ENCODE assay signal across 25 cellular contexts in genomic region chr7:148953676-148954075, GRCh38.
"Had no signal": no experiment of that assay in that cellular context is flagged by ENCODE, and none has a peak within 500 bp of the region (broad histone marks: within the 10 kb centered on the region; RNA-seq: fewer than 3 reads in every experiment).

No MANE protein-coding gene starts in this region.

- H3K9me3 ChIP-seq: pancreas, psoas muscle, right lobe of liver, sigmoid colon, stomach, thoracic aorta, thyroid gland, tibial nerve, upper lobe of left lung, vagina had no signal

- FAIRE-seq: pancreas, small intestine, urothelium cell line had no signal

- H3K27me3 ChIP-seq: pancreas, right lobe of liver, sigmoid colon, stomach, thyroid gland, tibial nerve, upper lobe of left lung, vagina had no signal

- H3K4me3 ChIP-seq: pancreas, psoas muscle, right lobe of liver, sigmoid colon, stomach, thoracic aorta, thyroid gland, tibial nerve, upper lobe of left lung, vagina had no signal

- H3K36me3 ChIP-seq: pancreas, right lobe of liver, sigmoid colon, stomach, thoracic aorta, thyroid gland, tibial nerve, upper lobe of left lung, vagina had no signal

- H3K4me1 ChIP-seq: pancreas, psoas muscle, right lobe of liver, sigmoid colon, stomach, thyroid gland, tibial nerve, upper lobe of left lung, vagina had no signal

- ATAC-seq: naive thymus-derived CD8-positive, alpha-beta T cell; natural killer cell treated with Interleukin-12 subunit alpha and Interleukin-12 subunit beta and Interleukin-15 and Interleukin-18, amount 100 ng/mL, for 72 hours; pancreas; psoas muscle; right cardiac atrium; right lobe of liver; stimulated activated effector memory CD8-positive, alpha-beta T cell treated with anti-CD3 and anti-CD28 coated beads, Interleukin-12 subunit alpha, Interleukin-12 subunit beta, amount 100 ng/mL, for 72 hours; stimulated activated naive B cell treated with anti-CD40 and anti-IgM and Interleukin-4, amounts not matched to agents 10 μg/mL and 1 μg/mL and 100 μg/mL, for 72 hours had no signal

- DNase-seq: naive thymus-derived CD8-positive, alpha-beta T cell; nephron progenitor cell; occipital lobe; pancreas; psoas muscle; right cardiac atrium; right lobe of liver; sigmoid colon; small intestine; stimulated activated CD4-positive, alpha-beta T cell treated with anti-CD3 and anti-CD28 coated beads, Interleukin-15, amount 100 ng/mL, for 24 hours; stimulated activated CD4-positive, alpha-beta T cell treated with anti-CD3 and anti-CD28 coated beads, Interleukin-2, amount 100 ng/mL, for 24 hours; stimulated activated CD4-positive, alpha-beta T cell treated with anti-CD3 and anti-CD28 coated beads, Interleukin-2, amount 100 ng/mL, for 48 hours; stimulated activated CD4-positive, alpha-beta T cell treated with anti-CD3 and anti-CD28 coated beads, Interleukin-4, amount 100 ng/mL, for 24 hours; stimulated activated naive B cell treated with anti-CD40 and anti-IgM and Interleukin-4, amounts not matched to agents 10 μg/mL and 1 μg/mL and 100 μg/mL, for 72 hours; stimulated activated naive CD4-positive, alpha-beta T cell treated with Interleukin-2 at 50 U/mL for 16 hours; stomach; thyroid gland; trophoblast cell; upper lobe of left lung had no signal

- H3K27ac ChIP-seq: pancreas, psoas muscle, right lobe of liver, sigmoid colon, stomach, thoracic aorta, thyroid gland, tibial nerve, upper lobe of left lung, vagina had no signal
